8 cellular contexts compared by ENCODE assay signal in genomic region chr6:21594427-21595264, GRCh38. TPM values are rescaled to one million over a fixed set of nuclear protein-coding genes. Genes with fewer than 3 reads are reported as not detected.
DNase-seq lines count a peak whose midpoint lies in the region; ATAC-seq and TF ChIP-seq lines count a peak whose summit lies in the region.

No MANE protein-coding gene starts in this region.

- H3K27ac Mint-ChIP-seq in activated naive CD8-positive, alpha-beta T cell treated with anti-CD3 and anti-CD28 coated beads, Interleukin-2, amount 50 U/mL, for 24 hours = peak overlapping the region; percentile 70

- H3K4me1 Mint-ChIP-seq in activated naive CD8-positive, alpha-beta T cell treated with anti-CD3 and anti-CD28 coated beads, Interleukin-2, amount 50 U/mL, for 24 hours = peaks cover 35% of the 10 kb centered on the region

- H3K4me1 ChIP-seq in PC-9 (replicated peaks; ENCODE audit: insufficient read depth) (peaks cover 23% of the 10 kb centered on the region), heart left ventricle (peaks cover 0 to 31% (median 22%) of the 10 kb centered on the region in 12 donors), ovary (ENCODE audit: insufficient read depth) (peaks cover 5% of the 10 kb centered on the region)

- H3K36me3 Mint-ChIP-seq in activated naive CD8-positive, alpha-beta T cell treated with anti-CD3 and anti-CD28 coated beads, Interleukin-2, amount 50 U/mL, for 24 hours (ENCODE audit: low read depth) = peaks cover 2% of the 10 kb centered on the region

- TF ChIP-seq CTCF in GM12875 (IDR thresholded peaks at IDR 0.05; ENCODE audit: borderline replicate concordance, insufficient read depth, low read depth, low read length) = no peak
- no peak for TF ChIP-seq CTCF in PC-9 (conservative IDR thresholded peaks at IDR 0.05)
- TF ChIP-seq CTCF in heart left ventricle (IDR thresholded peaks at IDR 0.05) = no peak
- no peak for TF ChIP-seq CTCF in ovary (IDR thresholded peaks at IDR 0.05)

- peak overlapping the region; percentile 73 for H3K27ac ChIP-seq in PC-9
- H3K27ac ChIP-seq in heart left ventricle = peak overlapping the region; percentile 74 to 92 (median 90)
- peak overlapping the region; percentile 83 to 87 for H3K27ac ChIP-seq in ovary

- CTCF ChIA-PET in PC-9 (lab: Charles Lee) = interaction anchor here (0.7 to 1.2 kb wide), 4 partner anchors 31 to 1361 kb away, joined by 4 to 10 read pairs (median 4); no protein-coding TSS in a partner anchor

- H3K9me3 Mint-ChIP-seq in activated naive CD8-positive, alpha-beta T cell treated with anti-CD3 and anti-CD28 coated beads, Interleukin-2, amount 50 U/mL, for 24 hours = no peaks in the 10 kb centered on the region

- intact Hi-C loops in PC-9 (cut with micrococcal nuclease; ENCODE audit: unreplicated experiment) = loop anchor here (5.0 to 10.0 kb wide), 7 partner anchors 158 to 1298 kb away; no protein-coding TSS in a partner anchor
- intact Hi-C loops in heart left ventricle (cut with DNase I) = loop anchor here (5.0 to 10.0 kb wide), 23 partner anchors 68 to 1850 kb away; no protein-coding TSS in a partner anchor
- intact Hi-C loops in ovary (cut with DNase I) = loop anchor here (5.0 to 10.0 kb wide), 7 partner anchors 73 to 1308 kb away; no protein-coding TSS in a partner anchor

- H3K4me3 ChIP-seq in GM12875 (ENCODE audit: low read depth, low read length) (peak overlapping the region; percentile 74), PC-9 (peak overlapping the region; percentile 98), heart left ventricle (peak overlapping the region; percentile 49 to 93 (median 79)), ovary (peak overlapping the region; percentile 85)

- TF ChIP-seq EP300 in ovary (IDR thresholded peaks at IDR 0.05) = no peak

- peak overlapping the region; percentile 84 for H3K4me2 ChIP-seq in PC-9

- H2AFZ ChIP-seq in PC-9 = peak overlapping the region; percentile 94

- no peaks in the 10 kb centered on the region; the same call in 1 of the 2 replicates for H4K20me1 ChIP-seq in PC-9 (ENCODE audit: insufficient read depth)

- TF ChIP-seq POLR2A in heart left ventricle (IDR thresholded peaks at IDR 0.05) = no peak
- no peak for TF ChIP-seq POLR2A in ovary (IDR thresholded peaks at IDR 0.05)

- WGBS in heart left ventricle, 4 donors = 0 to 1% (median 1%) methylated on average over 44 to 105 of the region's 105 CpGs
- 0 to 1% (median 0%) methylated on average over 67 to 105 of the region's 105 CpGs for WGBS in ovary, 3 donors

- H3K9me3 ChIP-seq in PC-9 (ENCODE audit: insufficient read depth, low read depth) = no peaks in the 10 kb centered on the region
- H3K9me3 ChIP-seq in heart left ventricle = no peaks in the 10 kb centered on the region
- no peaks in the 10 kb centered on the region for H3K9me3 ChIP-seq in ovary

- H3K27me3 ChIP-seq in PC-9 (ENCODE audit: insufficient read depth, low read depth) = no peaks in the 10 kb centered on the region
- no peaks in the 10 kb centered on the region for H3K27me3 ChIP-seq in heart left ventricle
- H3K27me3 ChIP-seq in ovary = no peaks in the 10 kb centered on the region

- H3K9me2 ChIP-seq in PC-9 (ENCODE audit: insufficient read depth) = no peaks in the 10 kb centered on the region

- DNase-seq in 8988T (peak; percentile 76), PC-9 (peak; percentile 50 to 54), heart left ventricle (peak; percentile 55 to 85 (median 70)), ovary (peak; percentile 54 to 76 (median 62)), GM19240 (ENCODE audit: insufficient read length, low spot score) (no peak)
- DNase-seq in activated naive CD8-positive, alpha-beta T cell treated with anti-CD3 and anti-CD28 coated beads, Interleukin-2, amount 50 U/mL, for 24 hours = peak; percentile 41

- peaks cover 48% of the 10 kb centered on the region for H3K79me2 ChIP-seq in PC-9 (ENCODE audit: low read depth)

- ATAC-seq in HG02938 (IDR thresholded peaks at IDR 0.05; ENCODE audit: unreplicated experiment) (peak; percentile 6), heart left ventricle (peak in 3 of 4 donors; percentile 21 to 68 (median 63))
- no peak for ATAC-seq in activated naive CD8-positive, alpha-beta T cell treated with anti-CD3 and anti-CD28 coated beads, Interleukin-2, amount 50 U/mL, for 24 hours

- no TSS peak for BruUV-seq in PC-9 (replicated peaks; lab: Mats Ljungman, UMichigan)

- peak overlapping the region; percentile 82 for H3K4me3 Mint-ChIP-seq in activated naive CD8-positive, alpha-beta T cell treated with anti-CD3 and anti-CD28 coated beads, Interleukin-2, amount 50 U/mL, for 24 hours

- POLR2A ChIA-PET in PC-9 (lab: Charles Lee; ENCODE audit: unreplicated experiment) = interaction anchor here (0.6 to 0.7 kb wide), 6 partner anchors 138 to 1576 kb away, joined by 3 to 6 read pairs (median 3); no protein-coding TSS in a partner anchor

- H3K36me3 ChIP-seq in PC-9 (ENCODE audit: low read depth) (peaks cover 16% of the 10 kb centered on the region; the same call in 1 of the 2 replicates), heart left ventricle (no peaks in the 10 kb centered on the region), ovary (no peaks in the 10 kb centered on the region)

- peaks cover 16% of the 10 kb centered on the region for H3F3A ChIP-seq in PC-9 (ENCODE audit: insufficient read depth, low read depth)

- peaks cover 59% of the 10 kb centered on the region for H3K27me3 Mint-ChIP-seq in activated naive CD8-positive, alpha-beta T cell treated with anti-CD3 and anti-CD28 coated beads, Interleukin-2, amount 50 U/mL, for 24 hours

RNA-seq across cellular contexts. Expression of gene SOX4, which starts 1.1 kb away (rescaled TPM):
- total RNA-seq in PC-9 (2021) (32.8 and 36.1 TPM in 2 replicates), heart left ventricle (10 to 100 TPM in 4 of 9 donors, 1 to 10 TPM in 5; 1.9 to 20.3 (median 8.0) TPM), ovary (10 to 100 TPM; 34.4 to 78.3 (median 53.5) TPM)
- polyA plus RNA-seq in heart left ventricle (1 to 10 TPM; 2.7 to 4.1 TPM), ovary (10 to 100 TPM; 34.0 to 82.6 TPM)
